ENCODE assay signal across 8 cellular contexts in the genomic region with DNA sequence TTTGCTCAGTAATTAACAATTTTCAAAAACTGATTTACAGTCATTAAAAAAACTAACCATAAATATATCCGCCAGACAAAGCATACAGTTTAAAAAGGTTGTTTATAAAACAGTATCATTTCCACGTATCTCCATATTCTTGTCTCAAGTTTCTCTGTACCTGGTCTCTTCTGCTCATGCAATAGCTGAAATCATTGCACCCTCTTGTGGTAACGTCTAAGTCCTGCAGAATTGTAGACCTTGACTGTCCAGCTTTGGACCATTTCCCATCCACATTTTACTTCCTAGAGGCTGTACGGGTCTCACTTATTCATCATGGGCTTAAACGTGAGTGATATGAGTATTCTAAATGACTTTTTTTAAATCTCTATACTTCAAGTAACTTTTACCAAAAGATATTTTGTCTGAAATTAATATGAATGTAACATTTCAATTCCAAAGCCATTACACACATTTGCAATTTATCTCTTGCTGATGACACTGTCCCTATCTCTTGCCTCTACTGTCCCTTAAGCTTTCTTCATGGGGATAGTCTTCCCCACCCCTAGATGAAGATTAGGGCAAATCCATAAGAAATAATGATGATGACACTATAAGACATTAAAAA.
DNase-seq lines count a peak whose midpoint lies in the region; ATAC-seq, FAIRE-seq and TF ChIP-seq lines count a peak whose summit lies in the region.

No MANE protein-coding gene starts in this region.

- DNase-seq in AML-193 (lab: John Stamatoyannopoulos, UW) (peak; percentile 68 to 71), GM12892 (ENCODE audit: insufficient read length) (no peak), NCI-H69 (lab: John Stamatoyannopoulos, UW) (peak; percentile 41), brain microvascular endothelial cell (peak; percentile 62), kidney glomerular epithelial cell (lab: John Stamatoyannopoulos, UW) (peak; percentile 85), suprapubic skin (ENCODE audit: low spot score in 2 of 2) (no peak)
- no peak for DNase-seq in stimulated activated CD4-positive, alpha-beta T cell treated with anti-CD3 and anti-CD28 coated beads, Interleukin-4, amount 100 ng/mL, for 4 hours

- TF ChIP-seq POLR2A in GM12892 (IDR thresholded peaks at IDR 0.05; ENCODE audit: low read depth, low read length) (no peak), suprapubic skin (IDR thresholded peaks at IDR 0.05) (no peak)

- H3K27me3 ChIP-seq in brain microvascular endothelial cell (replicated peaks) = no peaks in the 10 kb centered on the region
- no peaks in the 10 kb centered on the region for H3K27me3 ChIP-seq in suprapubic skin

- TF ChIP-seq CTCF in brain microvascular endothelial cell (IDR thresholded peaks at IDR 0.05; ENCODE audit: low read depth, low read length, missing control alignments) (peak; percentile 83), suprapubic skin (IDR thresholded peaks at IDR 0.05) (peak in 1 of 2 donors; percentile 58)

- no peaks in the 10 kb centered on the region for H3K9me3 ChIP-seq in suprapubic skin

- H3K4me3 ChIP-seq in brain microvascular endothelial cell (ENCODE audit: low read depth, low read length) (no peak overlapping the region), suprapubic skin (no peak overlapping the region)

- H3K27ac ChIP-seq in brain microvascular endothelial cell (no peak overlapping the region), suprapubic skin (no peak overlapping the region)

- ATAC-seq in HG02885 (IDR thresholded peaks at IDR 0.05; ENCODE audit: poor library complexity, unreplicated experiment) = peak; percentile 91

- H3K36me3 ChIP-seq in brain microvascular endothelial cell (replicated peaks) = no peaks in the 10 kb centered on the region
- H3K36me3 ChIP-seq in suprapubic skin = no peaks in the 10 kb centered on the region

- no peaks in the 10 kb centered on the region for H3K4me1 ChIP-seq in suprapubic skin

- WGBS in suprapubic skin = 13% methylated on average over 5 of the region's 5 CpGs

- in situ Hi-C loops in brain microvascular endothelial cell (cut with HindIII; ENCODE audit: low pct_ligation_motif_present, low sequenced_read_pairs) = no loop called here

- peak; percentile 65 for FAIRE-seq in GM12892 (lab: Jason Lieb, UNC)

- TF ChIP-seq EP300 in suprapubic skin (IDR thresholded peaks at IDR 0.05) = no peak

Comparison
In these comparisons a context has a peak if more than half of its experiments do, and no peak if none do; other contexts are left out.
1. DNase-seq: peak in AML-193 (2 of 2), NCI-H69 (single experiment), brain microvascular endothelial cell (single experiment) and kidney glomerular epithelial cell (single experiment); none in GM12892 (single experiment), suprapubic skin (0 of 2) and stimulated activated CD4-positive, alpha-beta T cell treated with anti-CD3 and anti-CD28 coated beads, Interleukin-4, amount 100 ng/mL, for 4 hours (0 of 2).